Comparison of ENCODE assay signal across 8 cellular contexts in genomic region chr11:12888525-12889158, GRCh38.
A peak's percentile ranks its signal among the peaks of the same experiment; 100 is the strongest.
DNase-seq lines count a peak whose midpoint lies in the region; FAIRE-seq and TF ChIP-seq lines count a peak whose summit lies in the region.

No MANE protein-coding gene starts in this region.

- no peaks in the 10 kb centered on the region for H3K27me3 ChIP-seq in testis

- TF ChIP-seq CTCF in AG09309 (IDR thresholded peaks at IDR 0.05; ENCODE audit: control insufficient read depth, insufficient read depth, low read depth, low read length, missing control alignments) (peak; percentile 75), LNCAP (IDR thresholded peaks at IDR 0.05) (peak; percentile 73), RWPE1 (conservative IDR thresholded peaks at IDR 0.05; ENCODE audit: low read depth) (peak; percentile 66), osteocyte (IDR thresholded peaks at IDR 0.05) (peak; percentile 83), testis (IDR thresholded peaks at IDR 0.05) (peak; percentile 64 to 76 (median 69))

- no peaks in the 10 kb centered on the region for H3K36me3 ChIP-seq in testis (ENCODE audit: low read depth, missing control alignments)

- intact Hi-C loops in testis (cut with DNase I; ENCODE audit: low total_unique reads), result loop anchor here (10.0 kb wide), 1 partner anchor 474 kb away; no protein-coding TSS in a partner anchor

- H3K9me3 ChIP-seq in testis, result no peaks in the 10 kb centered on the region

- TF ChIP-seq POLR2A in testis (IDR thresholded peaks at IDR 0.05), result no peak

- POLR2A ChIA-PET in RWPE1 (lab: Yijun Ruan, JAX; ENCODE audit: low non-redundant PET), result no interaction called here

- no peaks in the 10 kb centered on the region for H3K27me3 Mint-ChIP-seq in osteocyte (ENCODE audit: unreplicated experiment)

- DNase-seq in AG09309 (ENCODE audit: low read depth), result peak; percentile 72
- DNase-seq in GM19239 (ENCODE audit: insufficient read length, low spot score), result peak; percentile 36
- DNase-seq in RWPE1 (ENCODE audit: low spot score), result peak; percentile 58
- DNase-seq in activated T-helper 9 cell treated with anti-CD3 and anti-CD28 coated beads, Interleukin-2, amount 50 U/mL, for 16 hours (ENCODE audit: low read depth), result peak; percentile 26
- peak; percentile 73 for DNase-seq in foreskin melanocyte
- peak; percentile 93 for DNase-seq in osteocyte (ENCODE audit: extremely low spot score, unreplicated experiment)
- DNase-seq in testis, result peak; percentile 94

- peak overlapping the region; percentile 89 for H3K27ac Mint-ChIP-seq in osteocyte (ENCODE audit: unreplicated experiment)

- H3K4me1 Mint-ChIP-seq in osteocyte (ENCODE audit: unreplicated experiment), result peaks cover 28% of the 10 kb centered on the region

- WGBS in testis, 2 donors, result 30 to 38% methylated on average over 6 of the region's 6 CpGs

- H3K36me3 Mint-ChIP-seq in osteocyte (ENCODE audit: unreplicated experiment), result peaks cover 31% of the 10 kb centered on the region

- no peaks in the 10 kb centered on the region for H3K9me3 Mint-ChIP-seq in osteocyte (ENCODE audit: unreplicated experiment)

- no peak overlapping the region for H3K4me3 ChIP-seq in AG09309 (ENCODE audit: control insufficient read depth, low read depth, low read length)
- no peak overlapping the region for H3K4me3 ChIP-seq in testis

- H3K4me1 ChIP-seq in testis, result peaks cover 16% of the 10 kb centered on the region

- H3K27ac ChIP-seq in RWPE1 (peak overlapping the region; percentile 62), testis (peak overlapping the region; percentile 38 to 58)

- CTCF ChIA-PET in RWPE1 (lab: Yijun Ruan, JAX), result interaction anchor here (0.6 to 1.4 kb wide), 21 partner anchors 11 to 1336 kb away, joined by 3 to 7 read pairs (median 3); no protein-coding TSS in a partner anchor

- no peak overlapping the region for H3K4me3 Mint-ChIP-seq in osteocyte (ENCODE audit: unreplicated experiment)

- no peak for FAIRE-seq in GM19239 (lab: Jason Lieb, UNC)

Comparison
In these comparisons a context has a peak if more than half of its experiments do, and no peak if none do; other contexts are left out.
1. DNase-seq: peak in every context shown above with its lines; median percentile 94 in testis; 93 in osteocyte; 73 in foreskin melanocyte; 72 in AG09309; 58 in RWPE1; 36 in GM19239; 26 in activated T-helper 9 cell treated with anti-CD3 and anti-CD28 coated beads, Interleukin-2, amount 50 U/mL, for 16 hours.